24 cellular contexts compared by ENCODE assay signal in genomic region chr4:147704846-147705245, GRCh38.
"Had no signal": no experiment of that assay in that cellular context is flagged by ENCODE, and none has a peak within 500 bp of the region (broad histone marks: within the 10 kb centered on the region; RNA-seq: fewer than 3 reads in every experiment).

No MANE protein-coding gene starts in this region.

- H3K27ac ChIP-seq: coronary artery, epithelial cell of prostate, gastroesophageal sphincter, left lung, spleen, testis, vagina had no signal

- H3K27ac Mint-ChIP-seq: activated naive CD4-positive, alpha-beta T cell treated with anti-CD3 and anti-CD28 coated beads, Interleukin-2, amount 10 ng/mL, durations not matched to agents 7 days and 5 days; activated naive CD8-positive, alpha-beta T cell treated with anti-CD3 and anti-CD28 coated beads, Interleukin-2, amount 50 U/mL, for 24 hours; endodermal cell; naive thymus-derived CD4-positive, alpha-beta T cell; type B pancreatic cell; WTC11 had no signal

- DNase-seq: activated CD4-positive, alpha-beta T cell treated with anti-CD3 and anti-CD28 coated beads for 4 hours; activated CD4-positive, alpha-beta T cell treated with anti-CD3 and anti-CD28 coated beads, Interleukin-2, amount 50 U/mL, for 48 hours; activated effector memory CD4-positive, alpha-beta T cell treated with anti-CD3 and anti-CD28 coated beads, Interleukin-2, amount 50 U/mL, for 16 hours; activated naive CD4-positive, alpha-beta T cell treated with anti-CD3 and anti-CD28 coated beads, Interleukin-2, amount 10 ng/mL, durations not matched to agents 7 days and 5 days; activated naive CD8-positive, alpha-beta T cell treated with anti-CD3 and anti-CD28 coated beads, Interleukin-2, amount 50 U/mL, for 24 hours; cerebellar nuclear complex; endodermal cell; head of caudate nucleus; hypothalamus; left lung; naive thymus-derived CD4-positive, alpha-beta T cell; retina; spleen; stimulated activated CD4-positive, alpha-beta T cell treated with anti-CD3 and anti-CD28 coated beads, Interleukin-4, amount 100 ng/mL, for 1 hour; stimulated activated naive CD4-positive, alpha-beta T cell; T1000; testis had no signal

- H3K4me1 Mint-ChIP-seq: endodermal cell had no signal

- H3K27me3 ChIP-seq: gastroesophageal sphincter, left lung, spleen, testis, vagina had no signal

- H3K4me3 Mint-ChIP-seq: activated naive CD4-positive, alpha-beta T cell treated with anti-CD3 and anti-CD28 coated beads, Interleukin-2, amount 10 ng/mL, durations not matched to agents 7 days and 5 days; activated naive CD8-positive, alpha-beta T cell treated with anti-CD3 and anti-CD28 coated beads, Interleukin-2, amount 50 U/mL, for 24 hours; endodermal cell; naive thymus-derived CD4-positive, alpha-beta T cell; type B pancreatic cell; WTC11 had no signal

- H3K36me3 ChIP-seq: gastroesophageal sphincter, left lung, spleen, vagina had no signal

- H3K4me1 ChIP-seq: left lung, testis, vagina had no signal

- H3K9me3 Mint-ChIP-seq: activated naive CD4-positive, alpha-beta T cell treated with anti-CD3 and anti-CD28 coated beads, Interleukin-2, amount 10 ng/mL, durations not matched to agents 7 days and 5 days; activated naive CD8-positive, alpha-beta T cell treated with anti-CD3 and anti-CD28 coated beads, Interleukin-2, amount 50 U/mL, for 24 hours; type B pancreatic cell had no signal

- ATAC-seq: activated naive CD8-positive, alpha-beta T cell treated with anti-CD3 and anti-CD28 coated beads, Interleukin-2, amount 50 U/mL, for 24 hours; gastroesophageal sphincter; left lung; naive thymus-derived CD4-positive, alpha-beta T cell; WTC11 had no signal

- H3K4me3 ChIP-seq: coronary artery, gastroesophageal sphincter, left lung, lung, spleen, testis, vagina had no signal

- H3K9me3 ChIP-seq: left lung, testis, vagina had no signal

- H3K36me3 Mint-ChIP-seq: activated naive CD4-positive, alpha-beta T cell treated with anti-CD3 and anti-CD28 coated beads, Interleukin-2, amount 10 ng/mL, durations not matched to agents 7 days and 5 days; naive thymus-derived CD4-positive, alpha-beta T cell; type B pancreatic cell; WTC11 had no signal

- H3K27me3 Mint-ChIP-seq: type B pancreatic cell had no signal
